In genomic region chr7:17302575-17303142, GRCh38 we compare ENCODE assay signal across 8 cellular contexts. TPM values are rescaled to one million over a fixed set of nuclear protein-coding genes. Genes with fewer than 3 reads are reported as not detected.
A peak's percentile ranks its signal among the peaks of the same experiment; 100 is the strongest.
DNase-seq lines count a peak whose midpoint lies in the region; ATAC-seq and TF ChIP-seq lines count a peak whose summit lies in the region.

No MANE protein-coding gene starts in this region.

- TF ChIP-seq CTCF in right atrium auricular region (IDR thresholded peaks at IDR 0.05) (peak in 1 of 2 donors; percentile 51), fibroblast of the aortic adventitia (IDR thresholded peaks at IDR 0.05; ENCODE audit: insufficient read depth, low read length) (no peak), nephron progenitor cell (IDR thresholded peaks at IDR 0.05) (no peak)

- ATAC-seq in HG02938 (IDR thresholded peaks at IDR 0.05; ENCODE audit: unreplicated experiment), result peak; percentile 42

- intact Hi-C loops in cardiac septum (cut with DNase I), result loop anchor here (5.0 to 10.0 kb wide), 2 partner anchors 220 to 342 kb away; no protein-coding TSS in a partner anchor

- H3K27me3 Mint-ChIP-seq in nephron progenitor cell (ENCODE audit: low read depth, poor library complexity), result peaks cover 29% of the 10 kb centered on the region

- no peaks in the 10 kb centered on the region for H3K27me3 ChIP-seq in right atrium auricular region

- H3K9me3 ChIP-seq in right atrium auricular region, result no peaks in the 10 kb centered on the region

- H3K4me1 Mint-ChIP-seq in nephron progenitor cell, result peaks cover 6% of the 10 kb centered on the region

- DNase-seq in right atrium auricular region (ENCODE audit: low spot score) (no peak), cardiac septum (ENCODE audit: low spot score) (no peak), SHP77 (lab: John Stamatoyannopoulos, UW) (peak; percentile 61 to 73), fibroblast of the aortic adventitia (ENCODE audit: low read depth) (peak; percentile 62), nephron progenitor cell (no peak), NCI-H2029 (lab: John Stamatoyannopoulos, UW) (no peak), HuH-7.5 (ENCODE audit: low spot score) (no peak)

- H3K4me3 Mint-ChIP-seq in nephron progenitor cell, result no peak overlapping the region

- H3K36me3 Mint-ChIP-seq in nephron progenitor cell (ENCODE audit: low read depth), result peaks cover 6% of the 10 kb centered on the region

- H3K4me3 ChIP-seq in right atrium auricular region (peak overlapping the region; percentile 0 to 4), fibroblast of the aortic adventitia (ENCODE audit: low read depth, low read length) (no peak overlapping the region)

- H3K36me3 ChIP-seq in right atrium auricular region, result no peaks in the 10 kb centered on the region

- peaks cover 6% of the 10 kb centered on the region for H3K9me3 Mint-ChIP-seq in nephron progenitor cell

- H3K27ac ChIP-seq in right atrium auricular region, result peak overlapping the region in 1 of 2 donors; percentile 14

- H3K27ac Mint-ChIP-seq in nephron progenitor cell, result no peak overlapping the region

- H3K4me1 ChIP-seq in right atrium auricular region, result peaks cover 0 to 52% of the 10 kb centered on the region in 2 donors

RNA-seq across cellular contexts. Expression of gene AHR, which starts 4.2 kb away (rescaled TPM):
- total RNA-seq in right atrium auricular region, result 10 to 100 TPM; 38.7 to 45.4 TPM
- total RNA-seq in cardiac septum, result 44.1 TPM
- total RNA-seq in fibroblast of the aortic adventitia (ENCODE audit: low replicate concordance), result 326 and 493 TPM in 2 replicates

Comparison
In these comparisons a context has a peak if more than half of its experiments do, and no peak if none do; other contexts are left out.
1. DNase-seq: peak in SHP77 (2 of 2) and fibroblast of the aortic adventitia (single experiment); none in right atrium auricular region (single experiment), cardiac septum (single experiment), nephron progenitor cell (single experiment), NCI-H2029 (single experiment) and HuH-7.5 (single experiment).